1 cellular context compared by ENCODE assay signal in the genomic region with DNA sequence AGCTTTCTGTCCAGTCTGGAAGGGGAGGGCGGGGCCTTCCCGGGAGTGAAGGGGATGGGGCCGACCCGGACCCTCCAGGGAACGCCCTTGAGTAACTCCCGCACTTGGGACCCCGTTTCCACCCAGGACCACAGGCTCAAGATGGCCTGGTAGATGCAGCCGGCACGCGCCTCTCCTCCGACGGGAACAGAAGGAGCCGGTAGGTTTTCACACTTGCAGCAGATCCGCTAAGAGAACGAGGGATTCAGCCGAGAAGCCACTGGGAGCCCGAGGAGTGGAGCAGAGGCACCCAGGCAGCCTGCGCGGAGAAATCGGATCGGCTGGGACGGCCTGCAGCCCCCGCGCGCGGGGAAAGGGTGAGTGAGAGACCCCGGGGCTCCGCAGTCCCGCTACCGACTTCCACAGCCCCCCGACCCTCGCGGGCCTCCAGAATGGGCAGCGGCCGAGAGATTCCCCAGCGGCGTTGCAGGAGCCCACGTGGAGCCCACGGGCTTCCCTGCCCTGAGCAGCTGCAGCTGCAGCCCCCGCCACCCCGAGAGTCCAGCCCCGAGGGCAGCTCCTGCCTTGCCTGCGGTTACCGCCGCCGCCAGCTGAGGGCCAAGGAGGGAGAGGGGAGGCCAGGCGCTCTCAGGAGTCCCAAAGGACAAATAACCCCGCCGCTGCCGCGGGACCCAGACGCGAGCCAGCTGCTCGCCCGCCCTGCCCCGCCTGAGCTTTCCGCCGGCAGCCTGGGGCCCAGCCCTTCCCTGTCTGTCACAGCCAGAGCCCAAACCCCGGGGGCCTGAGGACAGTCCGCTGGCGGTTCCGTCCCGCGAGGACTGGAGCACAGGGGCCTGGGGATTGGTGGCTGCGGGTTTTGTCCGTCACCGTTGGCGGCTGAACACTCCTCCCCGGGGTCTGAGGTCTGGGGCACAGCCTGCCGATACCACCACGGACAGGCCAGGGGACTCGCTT.
TF ChIP-seq lines count a peak whose summit lies in the region.

No MANE protein-coding gene starts in this region.

TF ChIP-seq in WTC11, 78 proteins besides CTCF, POLR2A, EP300 and RAD21 (continued from another document):
- TF ChIP-seq, protein P1, sequence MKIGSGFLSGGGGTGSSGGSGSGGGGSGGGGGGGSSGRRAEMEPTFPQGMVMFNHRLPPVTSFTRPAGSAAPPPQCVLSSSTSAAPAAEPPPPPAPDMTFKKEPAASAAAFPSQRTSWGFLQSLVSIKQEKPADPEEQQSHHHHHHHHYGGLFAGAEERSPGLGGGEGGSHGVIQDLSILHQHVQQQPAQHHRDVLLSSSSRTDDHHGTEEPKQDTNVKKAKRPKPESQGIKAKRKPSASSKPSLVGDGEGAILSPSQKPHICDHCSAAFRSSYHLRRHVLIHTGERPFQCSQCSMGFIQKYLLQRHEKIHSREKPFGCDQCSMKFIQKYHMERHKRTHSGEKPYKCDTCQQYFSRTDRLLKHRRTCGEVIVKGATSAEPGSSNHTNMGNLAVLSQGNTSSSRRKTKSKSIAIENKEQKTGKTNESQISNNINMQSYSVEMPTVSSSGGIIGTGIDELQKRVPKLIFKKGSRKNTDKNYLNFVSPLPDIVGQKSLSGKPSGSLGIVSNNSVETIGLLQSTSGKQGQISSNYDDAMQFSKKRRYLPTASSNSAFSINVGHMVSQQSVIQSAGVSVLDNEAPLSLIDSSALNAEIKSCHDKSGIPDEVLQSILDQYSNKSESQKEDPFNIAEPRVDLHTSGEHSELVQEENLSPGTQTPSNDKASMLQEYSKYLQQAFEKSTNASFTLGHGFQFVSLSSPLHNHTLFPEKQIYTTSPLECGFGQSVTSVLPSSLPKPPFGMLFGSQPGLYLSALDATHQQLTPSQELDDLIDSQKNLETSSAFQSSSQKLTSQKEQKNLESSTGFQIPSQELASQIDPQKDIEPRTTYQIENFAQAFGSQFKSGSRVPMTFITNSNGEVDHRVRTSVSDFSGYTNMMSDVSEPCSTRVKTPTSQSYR (CRISPR knock-in tag; IDR thresholded peaks at IDR 0.05): 0 out of 2 replicates have a peak, but pooled peaks have one; percentile 2
- TF ChIP-seq TP53 (CRISPR knock-in tag; IDR thresholded peaks at IDR 0.05) (peak; percentile 49; the same call in 1 of the 2 replicates), ZNF121 (CRISPR knock-in tag; IDR thresholded peaks at IDR 0.05) (no peak), MAX (CRISPR knock-in tag; IDR thresholded peaks at IDR 0.05) (peak; percentile 58), TEAD1 (CRISPR knock-in tag; IDR thresholded peaks at IDR 0.05) (peak; percentile 17; the same call in 1 of the 2 replicates), E2F4 (CRISPR knock-in tag; IDR thresholded peaks at IDR 0.05; ENCODE audit: borderline replicate concordance, low read depth) (0 out of 2 replicates have a peak, but pooled peaks have one; percentile 34), ZBTB21 (CRISPR knock-in tag; IDR thresholded peaks at IDR 0.05; ENCODE audit: borderline replicate concordance) (peak; percentile 66; the same call in 1 of the 2 replicates), ZBTB43 (CRISPR knock-in tag; IDR thresholded peaks at IDR 0.05) (0 out of 2 replicates have a peak, but pooled peaks have one; percentile 53), E2F1 (CRISPR knock-in tag; IDR thresholded peaks at IDR 0.05) (0 out of 2 replicates have a peak, but pooled peaks have one; percentile 36)
- TF ChIP-seq, protein P2, sequence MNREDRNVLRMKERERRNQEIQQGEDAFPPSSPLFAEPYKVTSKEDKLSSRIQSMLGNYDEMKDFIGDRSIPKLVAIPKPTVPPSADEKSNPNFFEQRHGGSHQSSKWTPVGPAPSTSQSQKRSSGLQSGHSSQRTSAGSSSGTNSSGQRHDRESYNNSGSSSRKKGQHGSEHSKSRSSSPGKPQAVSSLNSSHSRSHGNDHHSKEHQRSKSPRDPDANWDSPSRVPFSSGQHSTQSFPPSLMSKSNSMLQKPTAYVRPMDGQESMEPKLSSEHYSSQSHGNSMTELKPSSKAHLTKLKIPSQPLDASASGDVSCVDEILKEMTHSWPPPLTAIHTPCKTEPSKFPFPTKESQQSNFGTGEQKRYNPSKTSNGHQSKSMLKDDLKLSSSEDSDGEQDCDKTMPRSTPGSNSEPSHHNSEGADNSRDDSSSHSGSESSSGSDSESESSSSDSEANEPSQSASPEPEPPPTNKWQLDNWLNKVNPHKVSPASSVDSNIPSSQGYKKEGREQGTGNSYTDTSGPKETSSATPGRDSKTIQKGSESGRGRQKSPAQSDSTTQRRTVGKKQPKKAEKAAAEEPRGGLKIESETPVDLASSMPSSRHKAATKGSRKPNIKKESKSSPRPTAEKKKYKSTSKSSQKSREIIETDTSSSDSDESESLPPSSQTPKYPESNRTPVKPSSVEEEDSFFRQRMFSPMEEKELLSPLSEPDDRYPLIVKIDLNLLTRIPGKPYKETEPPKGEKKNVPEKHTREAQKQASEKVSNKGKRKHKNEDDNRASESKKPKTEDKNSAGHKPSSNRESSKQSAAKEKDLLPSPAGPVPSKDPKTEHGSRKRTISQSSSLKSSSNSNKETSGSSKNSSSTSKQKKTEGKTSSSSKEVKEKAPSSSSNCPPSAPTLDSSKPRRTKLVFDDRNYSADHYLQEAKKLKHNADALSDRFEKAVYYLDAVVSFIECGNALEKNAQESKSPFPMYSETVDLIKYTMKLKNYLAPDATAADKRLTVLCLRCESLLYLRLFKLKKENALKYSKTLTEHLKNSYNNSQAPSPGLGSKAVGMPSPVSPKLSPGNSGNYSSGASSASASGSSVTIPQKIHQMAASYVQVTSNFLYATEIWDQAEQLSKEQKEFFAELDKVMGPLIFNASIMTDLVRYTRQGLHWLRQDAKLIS (CRISPR knock-in tag; IDR thresholded peaks at IDR 0.05; ENCODE audit: borderline replicate concordance): 0 out of 2 replicates have a peak, but pooled peaks have one; percentile 27
TF ChIP-seq in WTC11: peak in this region for 15.
